In the genomic region with DNA sequence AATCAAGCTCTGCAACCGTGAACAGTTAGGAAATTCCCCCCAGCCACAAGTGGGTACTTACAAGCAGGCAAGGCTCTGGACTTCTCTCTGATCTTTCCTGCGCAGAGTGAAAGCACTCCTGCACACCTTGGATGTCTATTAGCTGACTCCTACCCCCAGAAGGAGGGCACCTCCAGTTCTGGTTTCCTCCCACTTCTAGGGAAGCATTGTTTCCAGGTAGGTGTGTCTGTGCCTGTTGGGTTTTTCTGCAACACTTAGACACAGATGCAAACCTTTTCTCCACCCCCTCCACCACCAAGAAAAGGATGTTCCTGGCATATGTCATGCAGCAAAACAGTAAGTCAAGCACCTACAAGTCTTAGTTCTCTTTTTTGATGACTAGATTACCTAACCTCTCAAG, we compare ENCODE assay signal across 9 cellular contexts. TPM values are rescaled to one million over a fixed set of nuclear protein-coding genes. Genes with fewer than 3 reads are reported as not detected.
DNase-seq lines count a peak whose midpoint lies in the region; ATAC-seq, FAIRE-seq and TF ChIP-seq lines count a peak whose summit lies in the region.
"Had no signal": no experiment of that assay in that cellular context is flagged by ENCODE, and none has a peak within 500 bp of the region (broad histone marks: within the 10 kb centered on the region; RNA-seq: fewer than 3 reads in every experiment).

A gene with protein sequence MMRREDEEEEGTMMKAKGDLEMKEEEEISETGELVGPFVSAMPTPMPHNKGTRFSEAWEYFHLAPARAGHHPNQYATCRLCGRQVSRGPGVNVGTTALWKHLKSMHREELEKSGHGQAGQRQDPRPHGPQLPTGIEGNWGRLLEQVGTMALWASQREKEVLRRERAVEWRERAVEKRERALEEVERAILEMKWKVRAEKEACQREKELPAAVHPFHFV (minus strand): TSS at position 108 of the 400 bp plus-strand sequence. CDS start 1,145 bp downstream, outside the sequence.

- in situ Hi-C loops in brain microvascular endothelial cell (cut with HindIII; ENCODE audit: low pct_ligation_motif_present, low sequenced_read_pairs) = no loop called here

- CTCF ChIA-PET in Calu3 (lab: Charles Lee) = no interaction called here

- no peak for TF ChIP-seq CTCF in Calu3 (IDR thresholded peaks at IDR 0.05; ENCODE audit: unreplicated experiment)
- TF ChIP-seq CTCF in brain microvascular endothelial cell (IDR thresholded peaks at IDR 0.05; ENCODE audit: low read depth, low read length, missing control alignments) = no peak

- H3K27me3 Mint-ChIP-seq in Calu3 (ENCODE audit: unreplicated experiment) = no peaks in the 10 kb centered on the region
- H3K27me3 Mint-ChIP-seq in immature natural killer cell (ENCODE audit: low read depth in 3 of 3) = no peaks in the 10 kb centered on the region

- DNase-seq in Calu3 = no peak
- DNase-seq in HPDE6-E6E7 (ENCODE audit: extremely low spot score) = peak; percentile 82
- no peak for DNase-seq in immature natural killer cell
- no peak for DNase-seq in EL
- no peak for DNase-seq in brain microvascular endothelial cell
- no peak for DNase-seq in SIG-M5 (lab: John Stamatoyannopoulos, UW)
- no peak for DNase-seq in frontal cortex (ENCODE audit: low spot score in 2 of 2)
- DNase-seq: GF-D8 had no signal

- H3K27ac Mint-ChIP-seq in Calu3 (ENCODE audit: unreplicated experiment) = peak within 1 kb of the TSS; percentile 11
- peak within 1 kb of the TSS; percentile 34 to 79 (median 57) for H3K27ac Mint-ChIP-seq in immature natural killer cell

- BruUV-seq in Calu3 (replicated peaks; lab: Mats Ljungman, UMichigan) = no TSS peak

- H3K9me3 Mint-ChIP-seq in Calu3 (ENCODE audit: low read depth, unreplicated experiment) = no peaks in the 10 kb centered on the region
- H3K9me3 Mint-ChIP-seq in immature natural killer cell = no peaks in the 10 kb centered on the region

- H3K4me1 Mint-ChIP-seq in Calu3 (ENCODE audit: low read depth, unreplicated experiment) (peaks cover 48% of the 10 kb centered on the region), immature natural killer cell (peaks cover 6 to 33% of the 10 kb centered on the region in 2 donors)

- no peaks in the 10 kb centered on the region for H3K36me3 ChIP-seq in brain microvascular endothelial cell (replicated peaks)

- H3K36me3 Mint-ChIP-seq in Calu3 (ENCODE audit: insufficient read depth, unreplicated experiment) (peaks cover 6% of the 10 kb centered on the region), immature natural killer cell (peaks cover 35 to 51% (median 38%) of the 10 kb centered on the region in 3 donors)

- no peak within 1 kb of the TSS for H3K27ac ChIP-seq in brain microvascular endothelial cell

- intact Hi-C loops in Calu3 (cut with micrococcal nuclease; ENCODE audit: unreplicated experiment) = no loop called here

- H3K4me3 Mint-ChIP-seq in Calu3 (ENCODE audit: low read depth, unreplicated experiment) (no peak within 1 kb of the TSS), immature natural killer cell (no peak within 1 kb of the TSS)

- ATAC-seq in GM19463 (IDR thresholded peaks at IDR 0.05; ENCODE audit: unreplicated experiment) = peak; percentile 38

- no peaks in the 10 kb centered on the region for H3K27me3 ChIP-seq in brain microvascular endothelial cell (replicated peaks)

- H3K4me3 ChIP-seq in brain microvascular endothelial cell (ENCODE audit: low read depth, low read length) = no peak within 1 kb of the TSS

- no peak for FAIRE-seq in frontal cortex (lab: Jason Lieb, UNC)

RNA-seq across cellular contexts. Expression of the gene that starts here (rescaled TPM):
- total RNA-seq in Calu3 (2022) (0.24 and 0.56 TPM in 2 replicates), frontal cortex (not detected)
- polyA plus RNA-seq in immature natural killer cell = under 1 TPM in 1 of 3 donors, not detected in 2; 0.50 TPM
